ENCODE assay signal across 1 cellular context in the genomic region with DNA sequence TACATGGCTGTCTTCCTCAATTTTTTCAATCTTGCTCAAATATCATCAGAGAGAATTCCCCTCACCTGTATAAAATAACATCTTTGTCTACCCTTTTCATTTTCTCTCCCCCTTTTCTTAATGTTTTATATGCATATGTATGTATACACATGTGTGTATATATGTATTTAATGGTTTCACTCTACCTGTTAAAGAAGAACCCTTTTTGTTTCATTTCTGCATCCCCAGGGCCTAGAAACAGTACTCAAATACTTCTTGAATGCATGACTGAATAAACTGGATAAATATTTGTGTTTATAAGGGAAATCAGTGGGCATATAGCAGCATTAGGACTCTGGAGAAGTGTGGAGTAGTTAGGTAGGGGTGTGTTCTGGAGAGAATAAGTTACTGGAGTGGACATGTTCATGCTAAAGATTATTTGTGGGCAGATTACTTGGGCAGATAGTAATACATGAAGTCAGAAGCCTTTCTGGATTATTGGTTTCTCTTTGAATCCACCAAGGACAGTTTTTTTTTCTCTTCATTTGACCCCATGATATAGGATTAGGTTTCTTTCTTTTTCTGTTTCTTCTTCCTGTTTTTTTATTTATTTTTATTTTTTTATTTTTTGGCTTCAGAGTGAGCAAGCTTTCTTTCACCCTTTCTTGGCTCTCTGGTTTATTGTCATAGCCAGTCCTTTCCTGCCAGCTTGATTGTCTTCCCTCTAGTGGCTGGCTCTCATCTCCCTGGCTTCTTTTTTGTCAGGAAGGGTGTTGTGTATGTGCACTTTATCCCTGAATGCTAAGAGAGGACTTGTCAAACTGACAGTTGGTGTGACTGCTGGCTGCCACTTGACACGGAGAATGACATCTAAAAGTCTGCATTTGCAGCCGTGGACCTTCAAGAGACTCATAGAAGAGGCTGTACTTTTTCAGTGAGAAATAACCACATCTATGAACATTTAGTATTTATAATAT.
TF ChIP-seq lines count a peak whose summit lies in the region.

No MANE protein-coding gene starts in this region.

TF ChIP-seq in GM23338, 12 proteins besides CTCF, POLR2A, EP300 and RAD21 (continued from another document):
- TF ChIP-seq, protein P1, sequence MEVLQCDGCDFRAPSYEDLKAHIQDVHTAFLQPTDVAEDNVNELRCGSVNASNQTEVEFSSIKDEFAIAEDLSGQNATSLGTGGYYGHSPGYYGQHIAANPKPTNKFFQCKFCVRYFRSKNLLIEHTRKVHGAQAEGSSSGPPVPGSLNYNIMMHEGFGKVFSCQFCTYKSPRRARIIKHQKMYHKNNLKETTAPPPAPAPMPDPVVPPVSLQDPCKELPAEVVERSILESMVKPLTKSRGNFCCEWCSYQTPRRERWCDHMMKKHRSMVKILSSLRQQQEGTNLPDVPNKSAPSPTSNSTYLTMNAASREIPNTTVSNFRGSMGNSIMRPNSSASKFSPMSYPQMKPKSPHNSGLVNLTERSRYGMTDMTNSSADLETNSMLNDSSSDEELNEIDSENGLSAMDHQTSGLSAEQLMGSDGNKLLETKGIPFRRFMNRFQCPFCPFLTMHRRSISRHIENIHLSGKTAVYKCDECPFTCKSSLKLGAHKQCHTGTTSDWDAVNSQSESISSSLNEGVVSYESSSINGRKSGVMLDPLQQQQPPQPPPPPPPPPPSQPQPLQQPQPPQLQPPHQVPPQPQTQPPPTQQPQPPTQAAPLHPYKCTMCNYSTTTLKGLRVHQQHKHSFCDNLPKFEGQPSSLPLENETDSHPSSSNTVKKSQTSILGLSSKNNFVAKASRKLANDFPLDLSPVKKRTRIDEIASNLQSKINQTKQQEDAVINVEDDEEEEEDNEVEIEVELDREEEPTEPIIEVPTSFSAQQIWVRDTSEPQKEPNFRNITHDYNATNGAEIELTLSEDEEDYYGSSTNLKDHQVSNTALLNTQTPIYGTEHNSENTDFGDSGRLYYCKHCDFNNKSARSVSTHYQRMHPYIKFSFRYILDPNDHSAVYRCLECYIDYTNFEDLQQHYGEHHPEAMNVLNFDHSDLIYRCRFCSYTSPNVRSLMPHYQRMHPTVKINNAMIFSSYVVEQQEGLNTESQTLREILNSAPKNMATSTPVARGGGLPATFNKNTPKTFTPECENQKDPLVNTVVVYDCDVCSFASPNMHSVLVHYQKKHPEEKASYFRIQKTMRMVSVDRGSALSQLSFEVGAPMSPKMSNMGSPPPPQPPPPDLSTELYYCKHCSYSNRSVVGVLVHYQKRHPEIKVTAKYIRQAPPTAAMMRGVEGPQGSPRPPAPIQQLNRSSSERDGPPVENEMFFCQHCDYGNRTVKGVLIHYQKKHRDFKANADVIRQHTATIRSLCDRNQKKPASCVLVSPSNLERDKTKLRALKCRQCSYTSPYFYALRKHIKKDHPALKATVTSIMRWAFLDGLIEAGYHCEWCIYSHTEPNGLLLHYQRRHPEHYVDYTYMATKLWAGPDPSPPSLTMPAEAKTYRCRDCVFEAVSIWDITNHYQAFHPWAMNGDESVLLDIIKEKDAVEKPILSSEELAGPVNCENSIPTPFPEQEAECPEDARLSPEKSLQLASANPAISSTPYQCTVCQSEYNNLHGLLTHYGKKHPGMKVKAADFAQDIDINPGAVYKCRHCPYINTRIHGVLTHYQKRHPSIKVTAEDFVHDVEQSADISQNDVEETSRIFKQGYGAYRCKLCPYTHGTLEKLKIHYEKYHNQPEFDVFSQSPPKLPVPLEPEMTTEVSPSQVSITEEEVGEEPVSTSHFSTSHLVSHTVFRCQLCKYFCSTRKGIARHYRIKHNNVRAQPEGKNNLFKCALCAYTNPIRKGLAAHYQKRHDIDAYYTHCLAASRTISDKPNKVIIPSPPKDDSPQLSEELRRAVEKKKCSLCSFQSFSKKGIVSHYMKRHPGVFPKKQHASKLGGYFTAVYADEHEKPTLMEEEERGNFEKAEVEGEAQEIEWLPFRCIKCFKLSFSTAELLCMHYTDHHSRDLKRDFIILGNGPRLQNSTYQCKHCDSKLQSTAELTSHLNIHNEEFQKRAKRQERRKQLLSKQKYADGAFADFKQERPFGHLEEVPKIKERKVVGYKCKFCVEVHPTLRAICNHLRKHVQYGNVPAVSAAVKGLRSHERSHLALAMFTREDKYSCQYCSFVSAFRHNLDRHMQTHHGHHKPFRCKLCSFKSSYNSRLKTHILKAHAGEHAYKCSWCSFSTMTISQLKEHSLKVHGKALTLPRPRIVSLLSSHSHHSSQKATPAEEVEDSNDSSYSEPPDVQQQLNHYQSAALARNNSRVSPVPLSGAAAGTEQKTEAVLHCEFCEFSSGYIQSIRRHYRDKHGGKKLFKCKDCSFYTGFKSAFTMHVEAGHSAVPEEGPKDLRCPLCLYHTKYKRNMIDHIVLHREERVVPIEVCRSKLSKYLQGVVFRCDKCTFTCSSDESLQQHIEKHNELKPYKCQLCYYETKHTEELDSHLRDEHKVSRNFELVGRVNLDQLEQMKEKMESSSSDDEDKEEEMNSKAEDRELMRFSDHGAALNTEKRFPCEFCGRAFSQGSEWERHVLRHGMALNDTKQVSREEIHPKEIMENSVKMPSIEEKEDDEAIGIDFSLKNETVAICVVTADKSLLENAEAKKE (CRISPR knock-in tag; IDR thresholded peaks at IDR 0.05): no peak
- TF ChIP-seq EZH2 (IDR thresholded peaks at IDR 0.05; ENCODE audit: low read depth, unreplicated experiment) (no peak), STAT1 (IDR thresholded peaks at IDR 0.05; ENCODE audit: unreplicated experiment) (no peak), NANOG (IDR thresholded peaks at IDR 0.05; ENCODE audit: borderline replicate concordance) (no peak), ZNF114 (CRISPR knock-in tag; IDR thresholded peaks at IDR 0.05) (no peak)
- TF ChIP-seq, protein P2, sequence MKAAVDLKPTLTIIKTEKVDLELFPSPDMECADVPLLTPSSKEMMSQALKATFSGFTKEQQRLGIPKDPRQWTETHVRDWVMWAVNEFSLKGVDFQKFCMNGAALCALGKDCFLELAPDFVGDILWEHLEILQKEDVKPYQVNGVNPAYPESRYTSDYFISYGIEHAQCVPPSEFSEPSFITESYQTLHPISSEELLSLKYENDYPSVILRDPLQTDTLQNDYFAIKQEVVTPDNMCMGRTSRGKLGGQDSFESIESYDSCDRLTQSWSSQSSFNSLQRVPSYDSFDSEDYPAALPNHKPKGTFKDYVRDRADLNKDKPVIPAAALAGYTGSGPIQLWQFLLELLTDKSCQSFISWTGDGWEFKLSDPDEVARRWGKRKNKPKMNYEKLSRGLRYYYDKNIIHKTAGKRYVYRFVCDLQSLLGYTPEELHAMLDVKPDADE (IDR thresholded peaks at IDR 0.05): no peak
TF ChIP-seq in GM23338: peak in this region for 0.
